ENCODE assay signal across 7 cellular contexts in genomic region chr22:19173047-19174035, GRCh38. TPM values are rescaled to one million over a fixed set of nuclear protein-coding genes. Genes with fewer than 3 reads are reported as not detected.
DNase-seq lines count a peak whose midpoint lies in the region; ATAC-seq and TF ChIP-seq lines count a peak whose summit lies in the region.

No MANE protein-coding gene starts in this region.

- H3K79me1 ChIP-seq in trophoblast cell (ENCODE audit: low read length) = peaks cover 19% of the 10 kb centered on the region

- H3K27me3 Mint-ChIP-seq in endodermal cell (ENCODE audit: insufficient read depth) = peaks cover 36% of the 10 kb centered on the region

- H3K36me3 ChIP-seq in NT2/D1 (ENCODE audit: insufficient read depth, insufficient read length, low read length) = peaks cover 45% of the 10 kb centered on the region
- no peaks in the 10 kb centered on the region for H3K36me3 ChIP-seq in endodermal cell (ENCODE audit: control insufficient read depth, insufficient read depth, low read length)
- peaks cover 22 to 27% of the 10 kb centered on the region in 2 experiments for H3K36me3 ChIP-seq in trophoblast cell (ENCODE audit: control insufficient read depth in 1 of 2, insufficient read depth in 2 of 2, low read length in 2 of 2)

- H4K12ac ChIP-seq in trophoblast cell (ENCODE audit: low read depth, low read length) = no peak overlapping the region

- H3K27me3 ChIP-seq in NT2/D1 (ENCODE audit: insufficient read depth, insufficient read length) = peaks cover 28% of the 10 kb centered on the region
- peaks cover 28% of the 10 kb centered on the region for H3K27me3 ChIP-seq in endodermal cell (ENCODE audit: control insufficient read depth, insufficient read depth, low read length, poor library complexity, severe bottlenecking)
- peaks cover 18% of the 10 kb centered on the region for H3K27me3 ChIP-seq in trophoblast cell (ENCODE audit: insufficient read depth, low read length)

- no peaks in the 10 kb centered on the region for H3K9me3 ChIP-seq in NT2/D1 (ENCODE audit: insufficient read depth, low read length)
- no peaks in the 10 kb centered on the region for H3K9me3 ChIP-seq in endodermal cell (ENCODE audit: control insufficient read depth, low read length)
- peaks cover 1% of the 10 kb centered on the region for H3K9me3 ChIP-seq in trophoblast cell (ENCODE audit: insufficient read depth, low read depth, low read length)

- no peak overlapping the region for H3K4ac ChIP-seq in trophoblast cell (ENCODE audit: low read depth, low read length)

- H4K91ac ChIP-seq in trophoblast cell (ENCODE audit: low read depth, low read length) = no peak overlapping the region

- no peak overlapping the region for H2BK5ac ChIP-seq in trophoblast cell (ENCODE audit: low read depth, low read length, poor library complexity)

- peak overlapping the region; percentile 96 for H3K4me3 ChIP-seq in GM12864 (ENCODE audit: low read depth, low read length)
- H3K4me3 ChIP-seq in NT2/D1 (ENCODE audit: insufficient read length, low read depth) = peak overlapping the region; percentile 94
- peak overlapping the region; percentile 96 for H3K4me3 ChIP-seq in endodermal cell (ENCODE audit: low read length)
- no peak overlapping the region for H3K4me3 ChIP-seq in trophoblast cell (ENCODE audit: low read depth, low read length)

- peak overlapping the region; percentile 74 for H3K4me2 ChIP-seq in trophoblast cell (ENCODE audit: low read length)

- WGBS in endodermal cell (ENCODE audit: insufficient coverage in 1 of 2, insufficient read length in 1 of 2), 2 experiments = 91 to 94% methylated on average over 12 to 19 of the region's 19 CpGs
- no CpG with 5 or more reads among the region's 19 CpGs for WGBS in trophoblast cell (ENCODE audit: extremely low coverage, insufficient coverage, insufficient read length)

- H3K9ac ChIP-seq in NT2/D1 (ENCODE audit: insufficient read length, low read depth) (peak overlapping the region; percentile 91), endodermal cell (ENCODE audit: extremely low read depth, low read length, poor library complexity, severe bottlenecking) (no peak overlapping the region), trophoblast cell (ENCODE audit: low read length) (no peak overlapping the region)

- no peak overlapping the region for H2AFZ ChIP-seq in trophoblast cell (ENCODE audit: insufficient read depth, low read length, poor library complexity)

- H2BK120ac ChIP-seq in trophoblast cell (ENCODE audit: insufficient read depth, low read length, poor library complexity) = no peak overlapping the region

- no peaks in the 10 kb centered on the region for H3K9me3 Mint-ChIP-seq in endodermal cell

- H3K27ac ChIP-seq in endodermal cell (ENCODE audit: low read depth, low read length) (no peak overlapping the region), trophoblast cell (ENCODE audit: low read depth, low read length) (no peak overlapping the region)

- H3K4me1 ChIP-seq in NT2/D1 (ENCODE audit: insufficient read depth, insufficient read length) (peaks cover 45% of the 10 kb centered on the region), endodermal cell (ENCODE audit: control insufficient read depth, insufficient read depth, low read length) (peaks cover 13% of the 10 kb centered on the region), trophoblast cell (ENCODE audit: control insufficient read depth in 1 of 2, insufficient read depth in 2 of 2, low read length in 2 of 2) (peaks cover 49 to 57% of the 10 kb centered on the region in 2 experiments)

- DNase-seq in GM12864 (ENCODE audit: low read depth) (no peak), NT2/D1 (ENCODE audit: low read depth, low spot score) (no peak), endodermal cell (no peak), trophoblast cell (no peak), globus pallidus (ENCODE audit: low spot score) (no peak)
- DNase-seq in stimulated activated CD4-positive, alpha-beta T cell treated with anti-CD3 and anti-CD28 coated beads, Interleukin-4, amount 100 ng/mL, for 4 hours = no peak

- H3K23ac ChIP-seq in trophoblast cell (ENCODE audit: low read length) = no peak overlapping the region

- no peak for TF ChIP-seq CTCF in GM12864 (IDR thresholded peaks at IDR 0.05; ENCODE audit: low read depth, low read length, missing control alignments)
- TF ChIP-seq CTCF in endodermal cell (conservative IDR thresholded peaks at IDR 0.05) = no peak

- H3K4me3 Mint-ChIP-seq in endodermal cell = peak overlapping the region; percentile 84

- peaks cover 8% of the 10 kb centered on the region for H3K36me3 Mint-ChIP-seq in endodermal cell (ENCODE audit: low read depth)

- ATAC-seq in HG03442 (IDR thresholded peaks at IDR 0.05; ENCODE audit: unreplicated experiment) = no peak

- H2AK5ac ChIP-seq in trophoblast cell (ENCODE audit: low read length) = no peak overlapping the region

- H3K27ac Mint-ChIP-seq in endodermal cell = peak overlapping the region; percentile 95

- H4K8ac ChIP-seq in trophoblast cell (ENCODE audit: low read depth, low read length) = no peak overlapping the region

- no peak overlapping the region for H3K14ac ChIP-seq in trophoblast cell (ENCODE audit: low read length)

- H2BK12ac ChIP-seq in trophoblast cell (ENCODE audit: low read length) = no peak overlapping the region

- H3K4me1 Mint-ChIP-seq in endodermal cell = peaks cover 32% of the 10 kb centered on the region

- H3K18ac ChIP-seq in trophoblast cell (ENCODE audit: low read length) = no peak overlapping the region

- peaks cover 23% of the 10 kb centered on the region for H3K79me2 ChIP-seq in trophoblast cell (ENCODE audit: control insufficient read depth, insufficient read depth, low read length, poor library complexity)

RNA-seq across cellular contexts. Expression of gene SLC25A1, which starts 5.2 kb away (rescaled TPM):
- 100 to 1,000 TPM; 111 to 119 TPM for total RNA-seq in endodermal cell
- 113 TPM for polyA plus RNA-seq in endodermal cell (2013, experiment 1 of 2)
- polyA plus RNA-seq in endodermal cell (2013, experiment 2 of 2) = 109 TPM
- polyA plus RNA-seq in trophoblast cell (2013) = 98.4 and 99.2 TPM in 2 replicates

RNA-seq across cellular contexts. Expression of gene GSC2, which starts 23.2 kb away (rescaled TPM):
- total RNA-seq in endodermal cell = not detected
- polyA plus RNA-seq in endodermal cell (2013, experiment 1 of 2) = not detected
- not detected for polyA plus RNA-seq in endodermal cell (2013, experiment 2 of 2)
- not detected in 2 replicates for polyA plus RNA-seq in trophoblast cell (2013)

RNA-seq across cellular contexts. Expression of gene ESS2, which starts 28.9 kb away (rescaled TPM):
- total RNA-seq in endodermal cell = 10 to 100 TPM; 14.5 to 14.8 TPM
- 17.1 TPM for polyA plus RNA-seq in endodermal cell (2013, experiment 1 of 2)
- polyA plus RNA-seq in endodermal cell (2013, experiment 2 of 2) = 15.0 TPM
- 10.5 and 10.8 TPM in 2 replicates for polyA plus RNA-seq in trophoblast cell (2013)

RNA-seq across cellular contexts. Expression of gene TSSK2, which starts 42.2 kb away (rescaled TPM):
- not detected for total RNA-seq in endodermal cell
- polyA plus RNA-seq in endodermal cell (2013, experiment 1 of 2) = not detected
- polyA plus RNA-seq in endodermal cell (2013, experiment 2 of 2) = not detected
- polyA plus RNA-seq in trophoblast cell (2013) = not detected in 2 replicates

RNA-seq across cellular contexts. Expression of gene DGCR2, which starts 51.1 kb away (rescaled TPM):
- 10 to 100 TPM; 54.6 to 62.9 TPM for total RNA-seq in endodermal cell
- 47.4 TPM for polyA plus RNA-seq in endodermal cell (2013, experiment 1 of 2)
- polyA plus RNA-seq in endodermal cell (2013, experiment 2 of 2) = 41.6 TPM
- polyA plus RNA-seq in trophoblast cell (2013) = 38.8 and 39.4 TPM in 2 replicates
